Comparison of ENCODE assay signal across 8 cellular contexts in genomic region chr22:38724926-38725571, GRCh38. TPM values are rescaled to one million over a fixed set of nuclear protein-coding genes. Genes with fewer than 3 reads are reported as not detected.
A peak's percentile ranks its signal among the peaks of the same experiment; 100 is the strongest.
DNase-seq lines count a peak whose midpoint lies in the region; ATAC-seq, FAIRE-seq and TF ChIP-seq lines count a peak whose summit lies in the region.

No MANE protein-coding gene starts in this region.

- no peak for DNase-seq in activated T-cell treated with anti-CD3 and anti-CD28 coated beads, Interleukin-2, amount 50 U/mL, for 24 hours
- DNase-seq in activated T-cell treated with anti-CD3 and anti-CD28 coated beads for 4 hours (no peak), NB4 (ENCODE audit: low read depth) (peak; percentile 54), kidney (no peak), NCI-H2107 treated with DMSO at 0.1 percent for 48 hours (lab: John Stamatoyannopoulos, UW; ENCODE audit: unreplicated experiment) (no peak), kidney glomerular epithelial cell (lab: John Stamatoyannopoulos, UW) (no peak)
- no peak for DNase-seq in activated naive CD8-positive, alpha-beta T cell treated with anti-CD3 and anti-CD28 coated beads, Interleukin-2, amount 50 U/mL, for 24 hours

- no peaks in the 10 kb centered on the region for H3K4me1 Mint-ChIP-seq in activated T-cell treated with anti-CD3 and anti-CD28 coated beads, Interleukin-2, amount 50 U/mL, for 24 hours (ENCODE audit: low read depth)
- no peaks in the 10 kb centered on the region for H3K4me1 Mint-ChIP-seq in activated naive CD8-positive, alpha-beta T cell treated with anti-CD3 and anti-CD28 coated beads, Interleukin-2, amount 50 U/mL, for 24 hours

- H3K9me3 Mint-ChIP-seq in activated T-cell treated with anti-CD3 and anti-CD28 coated beads, Interleukin-2, amount 50 U/mL, for 24 hours, result no peaks in the 10 kb centered on the region
- no peaks in the 10 kb centered on the region for H3K9me3 Mint-ChIP-seq in activated naive CD8-positive, alpha-beta T cell treated with anti-CD3 and anti-CD28 coated beads, Interleukin-2, amount 50 U/mL, for 24 hours

- H3K27ac Mint-ChIP-seq in activated T-cell treated with anti-CD3 and anti-CD28 coated beads, Interleukin-2, amount 50 U/mL, for 24 hours, result peak overlapping the region; percentile 66
- H3K27ac Mint-ChIP-seq in activated naive CD8-positive, alpha-beta T cell treated with anti-CD3 and anti-CD28 coated beads, Interleukin-2, amount 50 U/mL, for 24 hours, result no peak overlapping the region

- TF ChIP-seq POLR2A in NB4 (IDR thresholded peaks at IDR 0.05; ENCODE audit: extremely low read depth, insufficient read length), result no peak

- no peak overlapping the region for H3K9ac ChIP-seq in kidney (ENCODE audit: low read length in 2 of 2)

- H3K4me3 Mint-ChIP-seq in activated T-cell treated with anti-CD3 and anti-CD28 coated beads, Interleukin-2, amount 50 U/mL, for 24 hours, result no peak overlapping the region
- H3K4me3 Mint-ChIP-seq in activated naive CD8-positive, alpha-beta T cell treated with anti-CD3 and anti-CD28 coated beads, Interleukin-2, amount 50 U/mL, for 24 hours, result no peak overlapping the region

- H3K9me3 ChIP-seq in kidney (ENCODE audit: control insufficient read depth in 1 of 2, low read length in 2 of 2), result no peaks in the 10 kb centered on the region

- no peaks in the 10 kb centered on the region for H3K27me3 Mint-ChIP-seq in activated T-cell treated with anti-CD3 and anti-CD28 coated beads, Interleukin-2, amount 50 U/mL, for 24 hours
- H3K27me3 Mint-ChIP-seq in activated naive CD8-positive, alpha-beta T cell treated with anti-CD3 and anti-CD28 coated beads, Interleukin-2, amount 50 U/mL, for 24 hours, result no peaks in the 10 kb centered on the region

- FAIRE-seq in kidney (lab: Jason Lieb, UNC), result no peak

- intact Hi-C loops in kidney (cut with DNase I), result no loop called here

- peaks cover 0 to 6% of the 10 kb centered on the region in 2 donors for H3K4me1 ChIP-seq in kidney (ENCODE audit: control insufficient read depth in 1 of 2, insufficient read depth in 1 of 2, low read depth in 1 of 2, low read length in 2 of 2)

- peaks cover 95% of the 10 kb centered on the region for H3K36me3 Mint-ChIP-seq in activated T-cell treated with anti-CD3 and anti-CD28 coated beads, Interleukin-2, amount 50 U/mL, for 24 hours (ENCODE audit: low read depth)
- H3K36me3 Mint-ChIP-seq in activated naive CD8-positive, alpha-beta T cell treated with anti-CD3 and anti-CD28 coated beads, Interleukin-2, amount 50 U/mL, for 24 hours (ENCODE audit: low read depth), result peaks cover 59% of the 10 kb centered on the region

- ATAC-seq in activated naive CD8-positive, alpha-beta T cell treated with anti-CD3 and anti-CD28 coated beads, Interleukin-2, amount 50 U/mL, for 24 hours, result peak; percentile 49
- ATAC-seq in HG02642 (IDR thresholded peaks at IDR 0.05; ENCODE audit: poor library complexity, unreplicated experiment), result no peak

- H3K4me3 ChIP-seq in NB4 (ENCODE audit: low read depth, low read length) (no peak overlapping the region), kidney (ENCODE audit: low read length in 2 of 2) (no peak overlapping the region)

- H3K36me3 ChIP-seq in kidney (ENCODE audit: control insufficient read depth in 1 of 2, insufficient read depth in 2 of 2, low read length in 2 of 2), result peaks cover 59 to 77% of the 10 kb centered on the region in 2 donors

- TF ChIP-seq CTCF in NB4 (IDR thresholded peaks at IDR 0.05; ENCODE audit: low read depth, low read length), result peak; percentile 30
- TF ChIP-seq CTCF in kidney (IDR thresholded peaks at IDR 0.05; ENCODE audit: borderline replicate concordance, extremely low read depth, insufficient read depth), result peak; percentile 11

- no peak overlapping the region for H3K27ac ChIP-seq in kidney (ENCODE audit: low read depth in 2 of 2, low read length in 2 of 2)

RNA-seq across cellular contexts. Expression of gene GTPBP1, which starts 19.3 kb away (rescaled TPM):
- total RNA-seq in kidney, result 52.0 TPM
- polyA plus RNA-seq in kidney (ENCODE audit: insufficient read depth, low read depth, low replicate concordance), result 11.7 TPM

RNA-seq across cellular contexts. Expression of gene JOSD1, which starts 24.3 kb away (rescaled TPM):
- total RNA-seq in kidney, result 42.8 TPM
- 12.8 TPM for polyA plus RNA-seq in kidney (ENCODE audit: insufficient read depth, low read depth, low replicate concordance)

RNA-seq across cellular contexts. Expression of gene SUN2, which starts 30.7 kb away (rescaled TPM):
- total RNA-seq in kidney, result 199 TPM
- polyA plus RNA-seq in kidney (ENCODE audit: insufficient read depth, low read depth, low replicate concordance), result 41.7 TPM

RNA-seq across cellular contexts. Expression of gene TOMM22, which starts 43.3 kb away (rescaled TPM):
- total RNA-seq in kidney, result 55.0 TPM
- 103 TPM for polyA plus RNA-seq in kidney (ENCODE audit: insufficient read depth, low read depth, low replicate concordance)
